In genomic region chr15:41276821-41277220, GRCh38 we compare ENCODE assay signal across 30 cellular contexts. TPM values are rescaled to one million over a fixed set of nuclear protein-coding genes. Genes with fewer than 3 reads are reported as not detected.
A peak's percentile ranks its signal among the peaks of the same experiment; 100 is the strongest.
DNase-seq lines count a peak whose midpoint lies in the region; ATAC-seq and TF ChIP-seq lines count a peak whose summit lies in the region.
"Had no signal": no experiment of that assay in that cellular context is flagged by ENCODE, and none has a peak within 500 bp of the region (broad histone marks: within the 10 kb centered on the region; RNA-seq: fewer than 3 reads in every experiment).

No MANE protein-coding gene starts in this region.

- no peaks in the 10 kb centered on the region; the same call in 1 of the 2 replicates for H3K36me3 ChIP-seq in Caco-2 (ENCODE audit: control insufficient read depth, insufficient read depth, low read length)
- peaks cover 21% of the 10 kb centered on the region for H3K36me3 ChIP-seq in IMR-90 (ENCODE audit: control insufficient read depth, insufficient read depth, low read length)
- H3K36me3 ChIP-seq in esophagus muscularis mucosa: peaks cover 27 to 85% (median 75%) of the 10 kb centered on the region in 4 donors

- POLR2A ChIA-PET in Caco-2 (lab: Charles Lee): no interaction called here
- POLR2A ChIA-PET in IMR-90 (lab: Charles Lee; ENCODE audit: unreplicated experiment): no interaction called here

- H3K9me1 ChIP-seq in IMR-90 (ENCODE audit: insufficient read depth, low read length): peaks cover 6% of the 10 kb centered on the region; the same call in 1 of the 2 replicates

- H3K4me3 Mint-ChIP-seq in Caco-2 (ENCODE audit: unreplicated experiment): no peak overlapping the region
- H3K4me3 Mint-ChIP-seq in activated T-helper 1 cell treated with anti-CD3 and anti-CD28 coated beads, Interleukin-12 subunit alpha, Interleukin-12 subunit beta, Interleukin-2, Interleukin-4 antibody, amounts not matched to agents 30 ng/mL and 10 ng/mL and 1 ng/mL, durations not matched to agents 14 hours and 24 hours and 36 hours: no peak overlapping the region
- H3K4me3 Mint-ChIP-seq: CD4-positive, alpha-beta memory T cell; immature natural killer cell had no signal

- no peak overlapping the region for H3K9ac ChIP-seq in IMR-90 (ENCODE audit: low read depth, low read length)

- no peaks in the 10 kb centered on the region for H3K9me3 Mint-ChIP-seq in Caco-2 (ENCODE audit: unreplicated experiment)
- no peaks in the 10 kb centered on the region for H3K9me3 Mint-ChIP-seq in activated T-helper 1 cell treated with anti-CD3 and anti-CD28 coated beads, Interleukin-12 subunit alpha, Interleukin-12 subunit beta, Interleukin-2, Interleukin-4 antibody, amounts not matched to agents 30 ng/mL and 10 ng/mL and 1 ng/mL, durations not matched to agents 14 hours and 24 hours and 36 hours
- H3K9me3 Mint-ChIP-seq: CD4-positive, alpha-beta memory T cell; immature natural killer cell had no signal

- no peak for TF ChIP-seq RAD21 in IMR-90 (IDR thresholded peaks at IDR 0.05; ENCODE audit: low read length)

- H3K27me3 ChIP-seq in Caco-2 (replicated peaks; ENCODE audit: control insufficient read depth, insufficient read depth, low read length) (no peaks in the 10 kb centered on the region), IMR-90 (ENCODE audit: control insufficient read depth, insufficient read depth, low read length) (no peaks in the 10 kb centered on the region), esophagus muscularis mucosa (no peaks in the 10 kb centered on the region)
- H3K27me3 ChIP-seq: left lung, MG63, neutrophil, tibial nerve had no signal

- no peaks in the 10 kb centered on the region for H3K27me3 Mint-ChIP-seq in Caco-2 (ENCODE audit: insufficient read depth, unreplicated experiment)
- no peaks in the 10 kb centered on the region for H3K27me3 Mint-ChIP-seq in activated T-helper 1 cell treated with anti-CD3 and anti-CD28 coated beads, Interleukin-12 subunit alpha, Interleukin-12 subunit beta, Interleukin-2, Interleukin-4 antibody, amounts not matched to agents 30 ng/mL and 10 ng/mL and 1 ng/mL, durations not matched to agents 14 hours and 24 hours and 36 hours (ENCODE audit: insufficient read depth)
- H3K27me3 Mint-ChIP-seq: CD4-positive, alpha-beta memory T cell had no signal

- H3K14ac ChIP-seq in IMR-90 (replicated peaks; ENCODE audit: low read depth, low read length): no peak overlapping the region

- BruUV-seq in Caco-2 (replicated peaks; lab: Mats Ljungman, UMichigan): no TSS peak
- BruUV-seq in IMR-90 (replicated peaks; lab: Mats Ljungman, UMichigan): no TSS peak

- no peak overlapping the region for H2BK5ac ChIP-seq in IMR-90 (ENCODE audit: low read depth, low read length, poor library complexity, severe bottlenecking)

- no peak overlapping the region for H3K18ac ChIP-seq in IMR-90 (ENCODE audit: low read depth, low read length)

- H2AFZ ChIP-seq in IMR-90 (replicated peaks; ENCODE audit: low read length, poor library complexity): no peak overlapping the region

- no peak overlapping the region for H4K5ac ChIP-seq in IMR-90 (ENCODE audit: low read depth, low read length)

- peaks cover 7% of the 10 kb centered on the region for H3K4me1 Mint-ChIP-seq in Caco-2 (ENCODE audit: low read depth, unreplicated experiment)
- peaks cover 12% of the 10 kb centered on the region for H3K4me1 Mint-ChIP-seq in activated T-helper 1 cell treated with anti-CD3 and anti-CD28 coated beads, Interleukin-12 subunit alpha, Interleukin-12 subunit beta, Interleukin-2, Interleukin-4 antibody, amounts not matched to agents 30 ng/mL and 10 ng/mL and 1 ng/mL, durations not matched to agents 14 hours and 24 hours and 36 hours (ENCODE audit: low read depth)
- H3K4me1 Mint-ChIP-seq: CD4-positive, alpha-beta memory T cell; immature natural killer cell had no signal

- H3K27ac ChIP-seq in IMR-90 (ENCODE audit: insufficient read depth, low read length): no peak overlapping the region
- H3K27ac ChIP-seq in esophagus muscularis mucosa (replicated peaks in 1 of 4): no peak overlapping the region
- H3K27ac ChIP-seq: left lung, neutrophil, tibial nerve had no signal

- H3K4me3 ChIP-seq in Caco-2 (ENCODE audit: low read depth, low read length) (no peak overlapping the region), IMR-90 (ENCODE audit: insufficient read depth, low read depth, low read length) (no peak overlapping the region), esophagus muscularis mucosa (no peak overlapping the region)
- H3K4me3 ChIP-seq: left lung, MG63, tibial nerve had no signal

- H3K23ac ChIP-seq in IMR-90 (ENCODE audit: low read depth, low read length): no peak overlapping the region

- no peak overlapping the region for H4K91ac ChIP-seq in IMR-90 (ENCODE audit: insufficient read depth, low read depth, low read length)

- no peak overlapping the region for H2BK120ac ChIP-seq in IMR-90 (ENCODE audit: low read depth, low read length)

- H4K20me1 ChIP-seq in IMR-90 (ENCODE audit: insufficient read depth, low read length): peaks cover 3% of the 10 kb centered on the region; the same call in 1 of the 2 replicates

- no CpG with 5 or more reads among the region's 1 CpG for WGBS in IMR-90 (ENCODE audit: extremely low coverage in 2 of 2, insufficient read length in 1 of 2), 2 experiments
- 89% methylated on average over 1 of the region's 1 CpG for WGBS in esophagus muscularis mucosa

- H3K79me1 ChIP-seq in IMR-90 (ENCODE audit: low read depth in 1 of 2, low read length in 2 of 2): 0 out of 4 replicates have a peak, but pooled peaks cover 0 to 1% of the 10 kb centered on the region in 2 experiments

- CTCF ChIA-PET in Caco-2 (lab: Charles Lee) (interaction anchor here (0.6 to 1.2 kb wide), 2 partner anchors 46 to 693 kb away, joined by 3 to 4 read pairs; partner anchors contain the start of genes CHP1 and EXD1), IMR-90 (lab: Yijun Ruan, JAX) (interaction anchor here (0.7 kb wide), 1 partner anchor 1229 kb away, joined by 4 read pairs; no protein-coding TSS in a partner anchor)

- ATAC-seq in IMR-90 (ENCODE audit: low read depth) (no peak), esophagus mucosa (peak; percentile 70)
- ATAC-seq: left lung, sciatic nerve had no signal

- H3K4ac ChIP-seq in IMR-90 (ENCODE audit: low read depth, low read length): no peak overlapping the region

- peaks cover 39% of the 10 kb centered on the region for H3K36me3 Mint-ChIP-seq in Caco-2 (ENCODE audit: insufficient read depth, unreplicated experiment)
- peaks cover 31% of the 10 kb centered on the region for H3K36me3 Mint-ChIP-seq in activated T-helper 1 cell treated with anti-CD3 and anti-CD28 coated beads, Interleukin-12 subunit alpha, Interleukin-12 subunit beta, Interleukin-2, Interleukin-4 antibody, amounts not matched to agents 30 ng/mL and 10 ng/mL and 1 ng/mL, durations not matched to agents 14 hours and 24 hours and 36 hours (ENCODE audit: low read depth)

- H3K9me3 ChIP-seq in Caco-2: no peaks in the 10 kb centered on the region
- H3K9me3 ChIP-seq in IMR-90 (ENCODE audit: control insufficient read depth, insufficient read depth, low read length): no peaks in the 10 kb centered on the region
- H3K9me3 ChIP-seq in esophagus muscularis mucosa: no peaks in the 10 kb centered on the region
- H3K9me3 ChIP-seq: left lung, MG63, neutrophil, tibial nerve had no signal

- H3K4me1 ChIP-seq in Caco-2 (peaks cover 12% of the 10 kb centered on the region), IMR-90 (ENCODE audit: control insufficient read depth, insufficient read depth, low read length) (peaks cover 3% of the 10 kb centered on the region), esophagus muscularis mucosa (no peaks in the 10 kb centered on the region)
- H3K4me1 ChIP-seq: left lung, tibial nerve had no signal

- peak overlapping the region; percentile 72 for H3K27ac Mint-ChIP-seq in Caco-2 (ENCODE audit: unreplicated experiment)
- H3K27ac Mint-ChIP-seq in activated T-helper 1 cell treated with anti-CD3 and anti-CD28 coated beads, Interleukin-12 subunit alpha, Interleukin-12 subunit beta, Interleukin-2, Interleukin-4 antibody, amounts not matched to agents 30 ng/mL and 10 ng/mL and 1 ng/mL, durations not matched to agents 14 hours and 24 hours and 36 hours: no peak overlapping the region

- H2BK20ac ChIP-seq in IMR-90 (ENCODE audit: low read depth, low read length): no peak overlapping the region

- dilution Hi-C loops in IMR-90 (cut with HindIII; ENCODE audit: low sequenced_read_pairs, unreplicated experiment): no loop called here

- intact Hi-C loops in Caco-2 (cut with micrococcal nuclease; ENCODE audit: unreplicated experiment): no loop called here
- intact Hi-C loops in IMR-90 (cut with micrococcal nuclease): no loop called here
- intact Hi-C loops in activated T-helper 1 cell treated with anti-CD3 and anti-CD28 coated beads, Interleukin-12 subunit alpha, Interleukin-12 subunit beta, Interleukin-2, Interleukin-4 antibody, amounts not matched to agents 30 ng/mL and 10 ng/mL and 1 ng/mL, durations not matched to agents 14 hours and 24 hours and 36 hours (cut with micrococcal nuclease): no loop called here
- intact Hi-C loops in esophagus muscularis mucosa (cut with DNase I): no loop called here

- no peak overlapping the region for H3K4me2 ChIP-seq in IMR-90 (ENCODE audit: low read depth, low read length)

- TF ChIP-seq CTCF in Caco-2 (IDR thresholded peaks at IDR 0.05; ENCODE audit: insufficient read depth in 1 of 2, low read depth in 1 of 2, low read length in 1 of 2, severe bottlenecking in 1 of 2, unreplicated experiment in 1 of 2) (no peak), IMR-90 (conservative IDR thresholded peaks at IDR 0.05; ENCODE audit: low read depth, low read length) (no peak), esophagus muscularis mucosa (IDR thresholded peaks at IDR 0.05) (no peak)

- TF ChIP-seq POLR2A in IMR-90 (IDR thresholded peaks at IDR 0.05; ENCODE audit: low read depth, low read length) (no peak), esophagus muscularis mucosa (IDR thresholded peaks at IDR 0.05; ENCODE audit: low read depth) (no peak)

- no peak overlapping the region for H2AK5ac ChIP-seq in IMR-90 (ENCODE audit: low read depth, low read length)

- TF ChIP-seq EP300 in esophagus muscularis mucosa (IDR thresholded peaks at IDR 0.05): no peak

- H3K56ac ChIP-seq in IMR-90 (ENCODE audit: extremely low read depth, insufficient read depth, low read length): no peak overlapping the region

- DNase-seq in Caco-2 (peak in 1 of 2 experiments; percentile 32), IMR-90 (no peak), SKM-1 (lab: John Stamatoyannopoulos, UW; ENCODE audit: unreplicated experiment) (peak; percentile 56), OCI-M2 (lab: John Stamatoyannopoulos, UW; ENCODE audit: unreplicated experiment) (no peak), esophagus muscularis mucosa (ENCODE audit: extremely low spot score) (no peak)
- no peak for DNase-seq in activated T-helper 1 cell treated with anti-CD3 and anti-CD28 coated beads, Interleukin-12 subunit alpha, Interleukin-12 subunit beta, Interleukin-2, Interleukin-4 antibody, amounts not matched to agents 30 ng/mL and 10 ng/mL and 1 ng/mL, durations not matched to agents 14 hours and 24 hours and 36 hours (ENCODE audit: low spot score)
- no peak for DNase-seq in stimulated activated CD4-positive, alpha-beta T cell treated with anti-CD3 and anti-CD28 coated beads, Interleukin-2, amount 100 ng/mL, for 48 hours
- DNase-seq: activated CD4-positive, alpha-beta T cell treated with anti-CD3 and anti-CD28 coated beads, Interleukin-2, amount 50 U/mL, for 48 hours; activated naive CD4-positive, alpha-beta T cell treated with anti-CD3 and anti-CD28 coated beads, Interleukin-2, amount 50 U/mL, for 16 hours; amygdala; CD4-positive, alpha-beta memory T cell; DMS 273 treated with DMSO at 0.1 percent for 48 hours; immature natural killer cell; KBM-7; left lung; MG63; NCI-H1436; NCI-H2081 treated with DMSO at 0.1 percent for 48 hours; NCI-H345; RPMI8226; stimulated activated CD4-positive, alpha-beta T cell treated with anti-CD3 and anti-CD28 coated beads, Interleukin-12 subunit alpha, Interleukin-12 subunit beta, amount 100 ng/mL, for 4 hours; stimulated activated CD4-positive, alpha-beta T cell treated with anti-CD3 and anti-CD28 coated beads, Interleukin-4, amount 100 ng/mL, for 1 hour; T-helper 1 cell had no signal

- H4K8ac ChIP-seq in IMR-90 (ENCODE audit: low read depth in 2 of 2, low read length in 2 of 2): no peak overlapping the region

- H2AK9ac ChIP-seq in IMR-90 (replicated peaks; ENCODE audit: low read depth, low read length, poor library complexity): peak overlapping the region; percentile 42

- no peak overlapping the region for H2BK15ac ChIP-seq in IMR-90 (ENCODE audit: low read depth, low read length)

- in situ Hi-C loops in IMR-90 (cut with MboI; ENCODE audit: low sequenced_read_pairs): no loop called here

RNA-seq across cellular contexts. Expression of gene CHP1, which starts 45.8 kb away (rescaled TPM):
- total RNA-seq in Caco-2 (2022): 129 and 139 TPM in 2 replicates
- 94.2 and 96.1 TPM in 2 replicates for total RNA-seq in IMR-90 (2012; rRNA removed)
- 34.0 and 39.2 TPM in 2 replicates for polyA plus RNA-seq in IMR-90 (2012; rRNA removed)
- 16.2 and 16.7 TPM in 2 replicates for polyA plus RNA-seq in IMR-90 (2012; cell fraction: cytosol; rRNA removed)
- polyA plus RNA-seq in IMR-90 (2012; cell fraction: nucleus; rRNA removed; ENCODE audit: low replicate concordance): 5.0 and 14.9 TPM in 2 replicates
- total RNA-seq in esophagus mucosa: 138 TPM
- 43.5 and 55.2 TPM in 2 replicates for total RNA-seq in activated T-helper 1 cell treated with anti-CD3 and anti-CD28 coated beads, Interleukin-12 subunit alpha, Interleukin-12 subunit beta, Interleukin-2, Interleukin-4 antibody, amounts not matched to agents 30 ng/mL and 10 ng/mL and 1 ng/mL, durations not matched to agents 14 hours and 24 hours and 36 hours
- 100 to 1,000 TPM in 1 of 4 donors, 10 to 100 TPM in 3; 67.3 to 108 (median 94.5) TPM for total RNA-seq in esophagus muscularis mucosa

RNA-seq across cellular contexts. Expression of gene EXD1, which starts 46.3 kb away (rescaled TPM):
- total RNA-seq in Caco-2 (2022): not detected in 2 replicates
- not detected in 2 replicates for total RNA-seq in IMR-90 (2012; rRNA removed)
- not detected in 2 replicates for polyA plus RNA-seq in IMR-90 (2012; rRNA removed)
- polyA plus RNA-seq in IMR-90 (2012; cell fraction: cytosol; rRNA removed): not detected in 2 replicates
- polyA plus RNA-seq in IMR-90 (2012; cell fraction: nucleus; rRNA removed; ENCODE audit: low replicate concordance): not detected in 2 replicates
- not detected for total RNA-seq in esophagus mucosa
- total RNA-seq in activated T-helper 1 cell treated with anti-CD3 and anti-CD28 coated beads, Interleukin-12 subunit alpha, Interleukin-12 subunit beta, Interleukin-2, Interleukin-4 antibody, amounts not matched to agents 30 ng/mL and 10 ng/mL and 1 ng/mL, durations not matched to agents 14 hours and 24 hours and 36 hours: not detected in 2 replicates
- not detected for total RNA-seq in esophagus muscularis mucosa
- total RNA-seq: CD4-positive, alpha-beta memory T cell; left lung; mesenteric fat pad; posterior vena cava; sciatic nerve; SK-MEL-5; tibial nerve had no signal
- polyA plus RNA-seq: CD4-positive, alpha-beta memory T cell; immature natural killer cell had no signal

RNA-seq across cellular contexts. Expression of gene OIP5, which starts 55.6 kb away (rescaled TPM):
- 23.4 and 26.4 TPM in 2 replicates for total RNA-seq in Caco-2 (2022)
- 4.1 and 7.5 TPM in 2 replicates for total RNA-seq in IMR-90 (2012; rRNA removed)
- polyA plus RNA-seq in IMR-90 (2012; rRNA removed): 5.4 and 5.5 TPM in 2 replicates
- 3.9 and 4.5 TPM in 2 replicates for polyA plus RNA-seq in IMR-90 (2012; cell fraction: cytosol; rRNA removed)
- 1.0 and 1.4 TPM in 2 replicates for polyA plus RNA-seq in IMR-90 (2012; cell fraction: nucleus; rRNA removed; ENCODE audit: low replicate concordance)
- 6.4 TPM for total RNA-seq in esophagus mucosa
- total RNA-seq in activated T-helper 1 cell treated with anti-CD3 and anti-CD28 coated beads, Interleukin-12 subunit alpha, Interleukin-12 subunit beta, Interleukin-2, Interleukin-4 antibody, amounts not matched to agents 30 ng/mL and 10 ng/mL and 1 ng/mL, durations not matched to agents 14 hours and 24 hours and 36 hours: 15.6 and 17.6 TPM in 2 replicates
- total RNA-seq in esophagus muscularis mucosa: under 1 TPM in 1 of 4 donors, not detected in 3; 0.39 TPM
- total RNA-seq: mesenteric fat pad had no signal

RNA-seq across cellular contexts. Expression of gene NUSAP1, which starts 55.9 kb away (rescaled TPM):
- total RNA-seq in Caco-2 (2022): 106 and 110 TPM in 2 replicates
- total RNA-seq in IMR-90 (2012; rRNA removed): 92.5 and 123 TPM in 2 replicates
- 59.2 and 61.7 TPM in 2 replicates for polyA plus RNA-seq in IMR-90 (2012; rRNA removed)
- 10.1 and 17.0 TPM in 2 replicates for polyA plus RNA-seq in IMR-90 (2012; cell fraction: cytosol; rRNA removed)
- polyA plus RNA-seq in IMR-90 (2012; cell fraction: nucleus; rRNA removed; ENCODE audit: low replicate concordance): 30.4 and 58.2 TPM in 2 replicates
- total RNA-seq in esophagus mucosa: 39.1 TPM
- total RNA-seq in activated T-helper 1 cell treated with anti-CD3 and anti-CD28 coated beads, Interleukin-12 subunit alpha, Interleukin-12 subunit beta, Interleukin-2, Interleukin-4 antibody, amounts not matched to agents 30 ng/mL and 10 ng/mL and 1 ng/mL, durations not matched to agents 14 hours and 24 hours and 36 hours: 112 and 117 TPM in 2 replicates
- 1 to 10 TPM in 3 of 4 donors, under 1 TPM in 1; 0.42 to 5.5 (median 1.5) TPM for total RNA-seq in esophagus muscularis mucosa
